30 cellular contexts compared by ENCODE assay signal in genomic region chr20:5885866-5886265, GRCh38. TPM values are rescaled to one million over a fixed set of nuclear protein-coding genes. Genes with fewer than 3 reads are reported as not detected.
"Had no signal": no experiment of that assay in that cellular context is flagged by ENCODE, and none has a peak within 500 bp of the region (broad histone marks: within the 10 kb centered on the region; RNA-seq: fewer than 3 reads in every experiment).

No MANE protein-coding gene starts in this region.

- H3K9me3 ChIP-seq: esophagus muscularis mucosa, neutrophil, spleen, testis, transverse colon had no signal

- H3K36me3 Mint-ChIP-seq: activated naive CD4-positive, alpha-beta T cell treated with anti-CD3 and anti-CD28 coated beads, Interleukin-2, amount 10 ng/mL, durations not matched to agents 7 days and 5 days; naive B cell had no signal

- H3K4me3 Mint-ChIP-seq: activated naive CD4-positive, alpha-beta T cell treated with anti-CD3 and anti-CD28 coated beads, Interleukin-2, amount 10 ng/mL, durations not matched to agents 7 days and 5 days; activated T-helper 1 cell treated with anti-CD3 and anti-CD28 coated beads, Interleukin-12 subunit alpha, Interleukin-12 subunit beta, Interleukin-2, Interleukin-4 antibody, amounts not matched to agents 30 ng/mL and 10 ng/mL and 1 ng/mL, durations not matched to agents 14 hours and 24 hours and 36 hours; dendritic cell treated with granulocyte-macrophage colony-stimulating factor and Interleukin-4, amounts not matched to agents 40 ng/mL and 50 ng/mL, for 4 days; naive B cell; nephron progenitor cell; T-helper 2 cell treated with Interferon-gamma antibody and Interleukin-4, amounts not matched to agents 5 μg/mL and 100 μg/mL, for 36 hours had no signal

- H3K4me3 ChIP-seq: esophagus muscularis mucosa, spleen, testis, transverse colon had no signal

- H3K4me1 ChIP-seq: esophagus muscularis mucosa, foreskin keratinocyte, spleen, testis, transverse colon had no signal

- H3K27ac ChIP-seq: esophagus muscularis mucosa, foreskin keratinocyte, neutrophil, spleen, testis, transverse colon had no signal

- H3K27ac Mint-ChIP-seq: activated naive CD4-positive, alpha-beta T cell treated with anti-CD3 and anti-CD28 coated beads, Interleukin-2, amount 10 ng/mL, durations not matched to agents 7 days and 5 days; activated T-helper 1 cell treated with anti-CD3 and anti-CD28 coated beads, Interleukin-12 subunit alpha, Interleukin-12 subunit beta, Interleukin-2, Interleukin-4 antibody, amounts not matched to agents 30 ng/mL and 10 ng/mL and 1 ng/mL, durations not matched to agents 14 hours and 24 hours and 36 hours; dendritic cell treated with granulocyte-macrophage colony-stimulating factor and Interleukin-4, amounts not matched to agents 40 ng/mL and 50 ng/mL, for 4 days; naive B cell; nephron progenitor cell; progenitor cell of endocrine pancreas; T-helper 2 cell treated with Interferon-gamma antibody and Interleukin-4, amounts not matched to agents 5 μg/mL and 100 μg/mL, for 36 hours had no signal

- FAIRE-seq: astrocyte, islet of Langerhans had no signal

- H3K36me3 ChIP-seq: esophagus muscularis mucosa, neutrophil, spleen, transverse colon had no signal

- H3K27me3 ChIP-seq: neutrophil, spleen, testis, transverse colon had no signal

- H3K9me3 Mint-ChIP-seq: activated naive CD4-positive, alpha-beta T cell treated with anti-CD3 and anti-CD28 coated beads, Interleukin-2, amount 10 ng/mL, durations not matched to agents 7 days and 5 days; activated T-helper 1 cell treated with anti-CD3 and anti-CD28 coated beads, Interleukin-12 subunit alpha, Interleukin-12 subunit beta, Interleukin-2, Interleukin-4 antibody, amounts not matched to agents 30 ng/mL and 10 ng/mL and 1 ng/mL, durations not matched to agents 14 hours and 24 hours and 36 hours; dendritic cell treated with granulocyte-macrophage colony-stimulating factor and Interleukin-4, amounts not matched to agents 40 ng/mL and 50 ng/mL, for 4 days; nephron progenitor cell; T-helper 2 cell treated with Interferon-gamma antibody and Interleukin-4, amounts not matched to agents 5 μg/mL and 100 μg/mL, for 36 hours had no signal

- DNase-seq: activated CD4-positive, alpha-beta T cell treated with anti-CD3 and anti-CD28 coated beads for 48 hours; activated CD4-positive, alpha-beta T cell treated with anti-CD3 and anti-CD28 coated beads, Interleukin-2, amount 50 U/mL, for 48 hours; activated CD8-positive, alpha-beta memory T cell treated with anti-CD3 and anti-CD28 coated beads, Interleukin-2, amount 50 U/mL, for 4 hours; activated gamma-delta T cell; activated naive CD4-positive, alpha-beta T cell treated with anti-CD3 and anti-CD28 coated beads, Interleukin-2, amount 10 ng/mL, durations not matched to agents 7 days and 5 days; activated T-cell treated with anti-CD3 and anti-CD28 coated beads, Interleukin-2, amount 50 U/mL, for 1 hour; amniotic stem cell; caudate nucleus; foreskin keratinocyte; mammary epithelial cell; naive B cell; nephron progenitor cell; retina; spleen; stimulated activated naive CD4-positive, alpha-beta T cell; T-helper 1 cell; testis; transverse colon had no signal

- ATAC-seq: activated CD4-positive, CD25-positive, alpha-beta regulatory T cell treated with anti-CD3 and anti-CD28 coated beads, Interleukin-2, amount 50 U/mL, for 24 hours; foreskin keratinocyte had no signal

RNA-seq across cellular contexts. Expression of gene CHGB, which starts 25.4 kb away (rescaled TPM):
- total RNA-seq: activated T-helper 1 cell treated with anti-CD3 and anti-CD28 coated beads, Interleukin-12 subunit alpha, Interleukin-12 subunit beta, Interleukin-2, Interleukin-4 antibody, amounts not matched to agents 30 ng/mL and 10 ng/mL and 1 ng/mL, durations not matched to agents 14 hours and 24 hours and 36 hours; glomerular endothelial cell; osteocyte had no signal
- polyA plus RNA-seq: liver had no signal
